8 cellular contexts compared by ENCODE assay signal in the genomic region with DNA sequence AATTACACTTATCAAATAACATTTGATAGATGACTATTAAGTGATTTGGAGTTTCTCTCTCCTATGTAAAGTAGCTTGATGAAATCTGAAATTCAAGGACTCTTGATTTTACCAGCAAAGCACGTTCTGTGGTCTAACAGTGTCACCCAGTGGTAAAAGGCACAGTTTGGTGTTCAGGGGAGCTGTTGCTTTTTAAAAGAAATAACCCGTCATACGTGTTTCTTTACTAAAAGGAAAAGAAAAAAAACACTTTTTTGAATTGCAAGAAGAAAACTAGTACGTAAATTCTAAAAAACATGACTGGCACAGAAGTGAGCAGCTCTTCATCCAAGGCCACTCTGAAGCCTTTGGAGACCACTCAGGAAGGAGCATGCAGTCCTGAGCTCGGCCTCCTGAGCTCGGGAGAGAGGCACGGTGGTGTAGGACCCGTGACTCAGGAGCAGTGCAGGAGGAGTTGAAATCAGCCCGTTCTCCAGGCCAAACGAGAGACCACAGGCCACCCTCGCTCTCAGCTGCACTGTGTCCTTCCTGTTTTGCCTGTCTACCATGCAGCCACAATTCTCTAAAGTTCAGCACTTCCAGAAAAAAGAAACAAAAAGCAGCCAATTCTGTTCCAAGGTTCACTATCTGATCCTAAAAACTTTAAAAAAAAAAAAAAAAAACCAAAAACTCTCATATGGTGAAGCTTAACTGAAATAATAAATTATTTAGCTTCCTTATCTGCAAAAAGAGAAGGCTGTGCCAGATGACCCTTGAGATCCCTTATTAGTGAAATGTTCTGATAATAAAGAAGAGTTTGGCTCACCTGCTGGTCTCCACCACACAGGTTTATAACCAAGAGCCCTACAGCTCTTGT.
DNase-seq lines count a peak whose midpoint lies in the region; ATAC-seq and TF ChIP-seq lines count a peak whose summit lies in the region.

No MANE protein-coding gene starts in this region.

- peaks cover 0 to 10% (median 0%) of the 10 kb centered on the region in 9 donors for H3K36me3 ChIP-seq in heart right ventricle

- H3K9me3 ChIP-seq in AG04450 (ENCODE audit: control insufficient read depth, insufficient read depth, low read length) (no peaks in the 10 kb centered on the region; the same call in 1 of the 2 replicates), heart right ventricle (no peaks in the 10 kb centered on the region)

- DNase-seq in AG04450 (ENCODE audit: low read depth, low spot score) = no peak
- DNase-seq in activated CD4-positive, alpha-beta T cell treated with anti-CD3 and anti-CD28 coated beads, Interleukin-2, amount 10 ng/mL, durations not matched to agents 24 days and 14 days = peak; percentile 78
- peak in 1 of 2 donors; percentile 37 for DNase-seq in heart right ventricle
- DNase-seq in stimulated activated naive B cell treated with anti-CD40 and anti-IgM and Interleukin-4, amounts not matched to agents 10 μg/mL and 1 μg/mL and 100 μg/mL, for 72 hours = no peak
- no peak for DNase-seq in cerebellar nuclear complex (lab: John Stamatoyannopoulos, UW)

- peaks cover 65% of the 10 kb centered on the region for H3K4me1 Mint-ChIP-seq in activated CD4-positive, alpha-beta T cell treated with anti-CD3 and anti-CD28 coated beads, Interleukin-2, amount 10 ng/mL, durations not matched to agents 24 days and 14 days
- peaks cover 43 to 66% of the 10 kb centered on the region in 2 donors for H3K4me1 Mint-ChIP-seq in stimulated activated naive B cell treated with anti-CD40 and anti-IgM and Interleukin-4, amounts not matched to agents 10 μg/mL and 1 μg/mL and 100 μg/mL, for 72 hours

- CTCF ChIA-PET in AG04450 (lab: Charles Lee) = interaction anchor here (0.6 to 0.9 kb wide), 6 partner anchors 10 to 410 kb away, joined by 3 to 8 read pairs (median 4); no protein-coding TSS in a partner anchor

- peaks cover 0 to 46% (median 8%) of the 10 kb centered on the region in 9 donors for H3K4me1 ChIP-seq in heart right ventricle

- intact Hi-C loops in activated CD4-positive, alpha-beta T cell treated with anti-CD3 and anti-CD28 coated beads, Interleukin-2, amount 10 ng/mL, durations not matched to agents 24 days and 14 days (cut with micrococcal nuclease) = loop anchor here (1.0 kb wide), 1 partner anchor 8 kb away; no protein-coding TSS in a partner anchor
- intact Hi-C loops in heart right ventricle (cut with DNase I) = loop anchor here in 3 of 10 donors (5.0 to 10.0 kb wide), 3 partner anchors 279 to 348 kb away; no protein-coding TSS in a partner anchor

- no peaks in the 10 kb centered on the region for H3K9me3 Mint-ChIP-seq in activated CD4-positive, alpha-beta T cell treated with anti-CD3 and anti-CD28 coated beads, Interleukin-2, amount 10 ng/mL, durations not matched to agents 24 days and 14 days
- peaks cover 0 to 1% of the 10 kb centered on the region in 2 donors for H3K9me3 Mint-ChIP-seq in stimulated activated naive B cell treated with anti-CD40 and anti-IgM and Interleukin-4, amounts not matched to agents 10 μg/mL and 1 μg/mL and 100 μg/mL, for 72 hours

- no peaks in the 10 kb centered on the region for H3K27me3 Mint-ChIP-seq in activated CD4-positive, alpha-beta T cell treated with anti-CD3 and anti-CD28 coated beads, Interleukin-2, amount 10 ng/mL, durations not matched to agents 24 days and 14 days
- H3K27me3 Mint-ChIP-seq in stimulated activated naive B cell treated with anti-CD40 and anti-IgM and Interleukin-4, amounts not matched to agents 10 μg/mL and 1 μg/mL and 100 μg/mL, for 72 hours = no peaks in the 10 kb centered on the region

- ATAC-seq in GM18868 (IDR thresholded peaks at IDR 0.05; ENCODE audit: unreplicated experiment) (peak; percentile 46), heart right ventricle (peak; percentile 44 to 88 (median 79)), HG02870 (IDR thresholded peaks at IDR 0.05; ENCODE audit: unreplicated experiment) (no peak), GM21390 (IDR thresholded peaks at IDR 0.05; ENCODE audit: unreplicated experiment) (no peak)
- ATAC-seq in stimulated activated naive B cell treated with anti-CD40 and anti-IgM and Interleukin-4, amounts not matched to agents 10 μg/mL and 1 μg/mL and 100 μg/mL, for 72 hours (replicated peaks) = peak; percentile 85 to 88

- TF ChIP-seq CTCF in AG04450 (IDR thresholded peaks at IDR 0.05; ENCODE audit: low read depth, low read length) (peak; percentile 26), heart right ventricle (IDR thresholded peaks at IDR 0.05) (peak in 6 of 9 donors; percentile 18 to 53 (median 39))

- H3K4me3 ChIP-seq in AG04450 (ENCODE audit: low read depth, low read length) = no peak overlapping the region
- no peak overlapping the region for H3K4me3 ChIP-seq in heart right ventricle

- H3K27ac ChIP-seq in AG04450 (ENCODE audit: low read depth, low read length) = no peak overlapping the region
- peak overlapping the region in 8 of 10 donors; percentile 4 to 79 (median 42) for H3K27ac ChIP-seq in heart right ventricle

- H3K4me3 Mint-ChIP-seq in activated CD4-positive, alpha-beta T cell treated with anti-CD3 and anti-CD28 coated beads, Interleukin-2, amount 10 ng/mL, durations not matched to agents 24 days and 14 days = peak overlapping the region; percentile 77
- H3K4me3 Mint-ChIP-seq in stimulated activated naive B cell treated with anti-CD40 and anti-IgM and Interleukin-4, amounts not matched to agents 10 μg/mL and 1 μg/mL and 100 μg/mL, for 72 hours = peak overlapping the region; percentile 67 to 70

- peaks cover 50% of the 10 kb centered on the region for H3K36me3 Mint-ChIP-seq in activated CD4-positive, alpha-beta T cell treated with anti-CD3 and anti-CD28 coated beads, Interleukin-2, amount 10 ng/mL, durations not matched to agents 24 days and 14 days (ENCODE audit: low read depth)
- peaks cover 21 to 31% of the 10 kb centered on the region in 2 donors for H3K36me3 Mint-ChIP-seq in stimulated activated naive B cell treated with anti-CD40 and anti-IgM and Interleukin-4, amounts not matched to agents 10 μg/mL and 1 μg/mL and 100 μg/mL, for 72 hours

- H3K27ac Mint-ChIP-seq in activated CD4-positive, alpha-beta T cell treated with anti-CD3 and anti-CD28 coated beads, Interleukin-2, amount 10 ng/mL, durations not matched to agents 24 days and 14 days = peak overlapping the region; percentile 90
- H3K27ac Mint-ChIP-seq in stimulated activated naive B cell treated with anti-CD40 and anti-IgM and Interleukin-4, amounts not matched to agents 10 μg/mL and 1 μg/mL and 100 μg/mL, for 72 hours = peak overlapping the region; percentile 75

- H3K27me3 ChIP-seq in AG04450 (ENCODE audit: control insufficient read depth, insufficient read depth, low read length) (no peaks in the 10 kb centered on the region), heart right ventricle (no peaks in the 10 kb centered on the region)

- WGBS in heart right ventricle, 2 donors = 47 to 63% methylated on average over 11 of the region's 11 CpGs

- POLR2A ChIA-PET in AG04450 (lab: Yijun Ruan, JAX) = interaction anchor here (0.8 kb wide), 1 partner anchor 11 kb away, joined by 3 read pairs; no protein-coding TSS in a partner anchor

Comparison
In these comparisons a context has a peak if more than half of its experiments do, and no peak if none do; other contexts are left out.
1. ATAC-seq: peak in GM18868 (single experiment), heart right ventricle (8 of 8) and stimulated activated naive B cell treated with anti-CD40 and anti-IgM and Interleukin-4, amounts not matched to agents 10 μg/mL and 1 μg/mL and 100 μg/mL, for 72 hours (2 of 2); none in HG02870 (single experiment) and GM21390 (single experiment).